1 cellular context compared by ENCODE assay signal in genomic region chr16:88753191-88753590, GRCh38.
TF ChIP-seq lines count a peak whose summit lies in the region.

No MANE protein-coding gene starts in this region.

TF ChIP-seq in IMR-90, 13 proteins besides CTCF, POLR2A, EP300 and RAD21:
- TF ChIP-seq MAZ (IDR thresholded peaks at IDR 0.05; ENCODE audit: borderline replicate concordance, low read depth, low read length) = no peak
- no peak for TF ChIP-seq CEBPB (IDR thresholded peaks at IDR 0.05; ENCODE audit: low read depth, low read length)
- no peak for TF ChIP-seq MXI1 (IDR thresholded peaks at IDR 0.05; ENCODE audit: borderline replicate concordance, low read depth, low read length)
- TF ChIP-seq MAFK (IDR thresholded peaks at IDR 0.05; ENCODE audit: low read depth, low read length) = no peak
- no peak for TF ChIP-seq CHD1 (IDR thresholded peaks at IDR 0.05; ENCODE audit: low read depth, low read length)
- TF ChIP-seq FOS (IDR thresholded peaks at IDR 0.05; ENCODE audit: low read depth, low read length) = no peak
- TF ChIP-seq SMC3 (IDR thresholded peaks at IDR 0.05; ENCODE audit: low read depth, low read length) = no peak
- no peak for TF ChIP-seq BHLHE40 (IDR thresholded peaks at IDR 0.05; ENCODE audit: low read depth, low read length)
- TF ChIP-seq USF2 (IDR thresholded peaks at IDR 0.05; ENCODE audit: low read depth, low read length) = no peak
- TF ChIP-seq RFX5 (IDR thresholded peaks at IDR 0.05; ENCODE audit: low read depth, low read length) = no peak
- TF ChIP-seq ELK1 (IDR thresholded peaks at IDR 0.05; ENCODE audit: borderline replicate concordance, low read depth, low read length) = no peak
- no peak for TF ChIP-seq NFE2L2 (IDR thresholded peaks at IDR 0.05; ENCODE audit: low read depth, low read length)
- TF ChIP-seq RCOR1 (IDR thresholded peaks at IDR 0.05; ENCODE audit: insufficient replicate concordance, low read length) = no peak
